Comparison of ENCODE assay signal across 10 cellular contexts in the genomic region with DNA sequence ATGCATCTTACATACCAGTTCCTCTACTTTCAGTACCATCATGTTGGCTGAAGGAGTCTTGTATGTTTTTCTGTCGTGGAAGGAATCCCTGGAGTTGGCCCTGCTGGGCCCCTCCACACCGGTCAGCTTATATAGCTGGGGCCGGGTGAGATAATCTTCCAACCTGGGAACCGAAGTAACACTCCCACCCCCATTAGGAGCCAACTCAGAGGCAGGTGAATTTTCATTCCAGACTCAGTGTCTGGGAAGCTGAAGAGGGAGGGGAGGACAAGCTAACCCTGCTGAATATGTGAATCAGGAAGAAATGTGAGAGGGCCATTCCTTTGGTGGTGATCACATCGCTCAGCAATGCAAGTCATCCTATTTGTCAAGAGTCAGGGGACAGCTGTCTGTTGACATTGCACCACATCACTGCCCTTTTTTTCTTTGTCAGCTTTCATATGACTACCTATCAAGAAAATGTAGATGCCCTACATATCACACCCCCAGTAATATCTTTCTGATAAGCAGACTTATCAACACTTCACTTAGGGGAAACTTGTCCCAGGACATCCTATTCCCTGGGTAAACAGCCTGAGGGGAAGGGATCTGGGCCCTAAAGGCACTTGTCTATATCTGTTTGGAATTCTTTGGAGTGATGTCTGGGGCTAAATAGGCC. TPM values are rescaled to one million over a fixed set of nuclear protein-coding genes. Genes with fewer than 3 reads are reported as not detected.
DNase-seq lines count a peak whose midpoint lies in the region; ATAC-seq, FAIRE-seq and TF ChIP-seq lines count a peak whose summit lies in the region.
"Had no signal": no experiment of that assay in that cellular context is flagged by ENCODE, and none has a peak within 500 bp of the region (broad histone marks: within the 10 kb centered on the region; RNA-seq: fewer than 3 reads in every experiment).

A gene (minus strand): TSS at position 102 of the 658 bp plus-strand sequence. CDS start 60 bp downstream, at position 42.

- DNase-seq in H54 (ENCODE audit: insufficient read length, low spot score), result peak; percentile 59
- peak; percentile 86 to 96 for DNase-seq in SW 1271 (lab: John Stamatoyannopoulos, UW)
- peak; percentile 50 for DNase-seq in Right ventricle myocardium superior
- DNase-seq in retinal pigment epithelial cell (ENCODE audit: low read depth), result peak; percentile 92
- DNase-seq in NK-92 (lab: John Stamatoyannopoulos, UW; ENCODE audit: unreplicated experiment), result no peak
- no peak for DNase-seq in ovary
- DNase-seq in activated naive CD4-positive, alpha-beta T cell treated with anti-CD3 and anti-CD28 coated beads for 36 hours, result no peak
- DNase-seq in putamen (ENCODE audit: low spot score), result no peak
- DNase-seq: NK-92 treated with Interleukin-12 subunit alpha and Interleukin-12 subunit beta, amount 100 ng/mL, for 24 hours had no signal

- no peaks in the 10 kb centered on the region for H3K36me3 Mint-ChIP-seq in activated naive CD4-positive, alpha-beta T cell treated with anti-CD3 and anti-CD28 coated beads for 36 hours (ENCODE audit: low read depth)

- no peaks in the 10 kb centered on the region for H3K9me3 Mint-ChIP-seq in activated naive CD4-positive, alpha-beta T cell treated with anti-CD3 and anti-CD28 coated beads for 36 hours

- CTCF ChIA-PET in activated naive CD4-positive, alpha-beta T cell treated with anti-CD3 and anti-CD28 coated beads for 36 hours (lab: Charles Lee), result interaction anchor here (3.2 kb wide), 1 partner anchor 9 kb away, joined by 9 read pairs; no protein-coding TSS in a partner anchor

- TF ChIP-seq CTCF in retinal pigment epithelial cell (conservative IDR thresholded peaks at IDR 0.05; ENCODE audit: low read depth, low read length) (no peak), ovary (IDR thresholded peaks at IDR 0.05) (no peak)

- WGBS in ovary, 3 donors, result 56 to 60% (median 58%) methylated on average over 5 of the region's 5 CpGs

- peak; percentile 88 for ATAC-seq in Right ventricle myocardium superior (ENCODE audit: poor library complexity)

- TF ChIP-seq EP300 in ovary (IDR thresholded peaks at IDR 0.05), result no peak

- TF ChIP-seq POLR2A in H54 (IDR thresholded peaks at IDR 0.05; ENCODE audit: low read depth, low read length) (no peak), ovary (IDR thresholded peaks at IDR 0.05) (no peak)

- intact Hi-C loops in Right ventricle myocardium superior (cut with DNase I) (loop anchor here (5.0 kb wide), 1 partner anchor 46 kb away; no protein-coding TSS in a partner anchor), ovary (cut with DNase I) (no loop called here)
- intact Hi-C loops in activated naive CD4-positive, alpha-beta T cell treated with anti-CD3 and anti-CD28 coated beads for 36 hours (cut with micrococcal nuclease), result no loop called here

- H3K9me3 ChIP-seq in ovary, result no peaks in the 10 kb centered on the region

- no peaks in the 10 kb centered on the region for H3K27me3 ChIP-seq in ovary

- no peak within 1 kb of the TSS for H3K27ac Mint-ChIP-seq in activated naive CD4-positive, alpha-beta T cell treated with anti-CD3 and anti-CD28 coated beads for 36 hours

- peaks cover 1% of the 10 kb centered on the region for H3K4me1 ChIP-seq in ovary (ENCODE audit: insufficient read depth)

- peak; percentile 100 for FAIRE-seq in H54 (lab: Jason Lieb, UNC)
- FAIRE-seq: GM18507 had no signal

- H3K4me1 Mint-ChIP-seq in activated naive CD4-positive, alpha-beta T cell treated with anti-CD3 and anti-CD28 coated beads for 36 hours (ENCODE audit: low read depth), result no peaks in the 10 kb centered on the region

- H3K36me3 ChIP-seq in ovary, result no peaks in the 10 kb centered on the region

- H3K4me3 Mint-ChIP-seq in activated naive CD4-positive, alpha-beta T cell treated with anti-CD3 and anti-CD28 coated beads for 36 hours, result no peak within 1 kb of the TSS

- no peak within 1 kb of the TSS for H3K27ac ChIP-seq in ovary

- H3K4me3 ChIP-seq in retinal pigment epithelial cell (ENCODE audit: low read length) (peak within 1 kb of the TSS; percentile 42), ovary (no peak within 1 kb of the TSS)

- peaks cover 6% of the 10 kb centered on the region for H3K27me3 Mint-ChIP-seq in activated naive CD4-positive, alpha-beta T cell treated with anti-CD3 and anti-CD28 coated beads for 36 hours (ENCODE audit: low read depth)

RNA-seq across cellular contexts. Expression of the gene that starts here (rescaled TPM):
- 1,733 TPM for total RNA-seq in Right ventricle myocardium superior
- under 1 TPM in 3 of 7 donors, not detected in 4; 0.27 to 0.84 (median 0.36) TPM for total RNA-seq in ovary
- under 1 TPM; 0.32 to 0.36 TPM for polyA plus RNA-seq in ovary
- not detected for total RNA-seq in activated naive CD4-positive, alpha-beta T cell treated with anti-CD3 and anti-CD28 coated beads for 36 hours

Comparison
In these comparisons a context has a peak if more than half of its experiments do, and no peak if none do; other contexts are left out.
1. RNA of the gene that starts here (total RNA-seq): 1,733 TPM in Right ventricle myocardium superior (single experiment); 0.27 to 0.84 TPM in ovary and not detected in activated naive CD4-positive, alpha-beta T cell treated with anti-CD3 and anti-CD28 coated beads for 36 hours; every median in the first group is over 100 times any median in the second.
2. DNase-seq: peak in H54 (single experiment), SW 1271 (2 of 2), Right ventricle myocardium superior (single experiment) and retinal pigment epithelial cell (single experiment); none in NK-92 (single experiment), ovary (0 of 5), activated naive CD4-positive, alpha-beta T cell treated with anti-CD3 and anti-CD28 coated beads for 36 hours (single experiment) and putamen (single experiment).